In genomic region chr10:59432207-59432900, GRCh38 we compare ENCODE assay signal across 13 cellular contexts.
DNase-seq lines count a peak whose midpoint lies in the region; FAIRE-seq and TF ChIP-seq lines count a peak whose summit lies in the region.
"Had no signal": no experiment of that assay in that cellular context is flagged by ENCODE, and none has a peak within 500 bp of the region (broad histone marks: within the 10 kb centered on the region; RNA-seq: fewer than 3 reads in every experiment).

No MANE protein-coding gene starts in this region.

- H3K4me2 ChIP-seq in SK-N-SH = no peak overlapping the region

- no peaks in the 10 kb centered on the region for H3K36me3 ChIP-seq in SK-N-SH (replicated peaks in 1 of 2; ENCODE audit: control insufficient read depth in 1 of 2, insufficient read depth in 2 of 2, low read length in 1 of 2)

- H3K9me3 ChIP-seq in SK-N-SH = peaks cover 4% of the 10 kb centered on the region; the same call in 1 of the 2 replicates
- H3K9me3 ChIP-seq: body of pancreas had no signal

- FAIRE-seq in urothelium cell line (lab: Jason Lieb, UNC) = no peak
- FAIRE-seq: GM19239 had no signal

- no peaks in the 10 kb centered on the region for H3K27me3 ChIP-seq in SK-N-SH (ENCODE audit: insufficient read depth)
- H3K27me3 ChIP-seq: body of pancreas, dorsolateral prefrontal cortex had no signal

- H3K79me2 ChIP-seq in SK-N-SH (ENCODE audit: insufficient read depth) = no peaks in the 10 kb centered on the region

- peak; percentile 15 to 58; a peak in 1 of 4 replicates for TF ChIP-seq EP300 in SK-N-SH (IDR thresholded peaks at IDR 0.05; ENCODE audit: borderline replicate concordance in 1 of 2, low read depth in 1 of 2, low read length in 1 of 2)

- H4K20me1 ChIP-seq in SK-N-SH (ENCODE audit: insufficient read depth) = no peaks in the 10 kb centered on the region

- H3K9me2 ChIP-seq in SK-N-SH = 0 out of 2 replicates have a peak, but pooled peaks cover 5% of the 10 kb centered on the region

- H3K4me3 ChIP-seq in SK-N-SH (ENCODE audit: low read depth in 2 of 2, low read length in 1 of 2) (no peak overlapping the region), fibroblast of pulmonary artery (replicated peaks; ENCODE audit: low read depth, low read length) (no peak overlapping the region)
- H3K4me3 ChIP-seq: body of pancreas, dorsolateral prefrontal cortex had no signal

- no peak overlapping the region for H2AFZ ChIP-seq in SK-N-SH (ENCODE audit: low read depth)

- POLR2A ChIA-PET in SK-N-SH (lab: Yijun Ruan, JAX) = no interaction called here

- DNase-seq in NCI-H748 (lab: John Stamatoyannopoulos, UW; ENCODE audit: unreplicated experiment) (peak; percentile 14), NCI-H748 treated with DMSO at 0.1 percent for 48 hours (lab: John Stamatoyannopoulos, UW) (no peak), SK-N-SH (no peak), fibroblast of pulmonary artery (ENCODE audit: low read depth) (peak; percentile 41), urothelium cell line (ENCODE audit: low spot score) (peak; percentile 43), AG08396 (ENCODE audit: low spot score) (no peak), Ammon's horn (ENCODE audit: low spot score) (no peak), NCI-H2196 (lab: John Stamatoyannopoulos, UW; ENCODE audit: unreplicated experiment) (no peak)
- DNase-seq: activated gamma-delta T cell treated with Interleukin-2 at 50 U/mL for 16 hours, body of pancreas, dorsolateral prefrontal cortex, natural killer cell had no signal

- CTCF ChIA-PET in SK-N-SH (lab: Yijun Ruan, JAX) = no interaction called here

- H3F3A ChIP-seq in SK-N-SH (replicated peaks; ENCODE audit: insufficient read depth) = peaks cover 23% of the 10 kb centered on the region

- 55% methylated on average over 3 of the region's 3 CpGs for WGBS in SK-N-SH (ENCODE audit: low lambda C conversion rate)

- TF ChIP-seq CTCF in SK-N-SH (IDR thresholded peaks at IDR 0.05) (no peak), fibroblast of pulmonary artery (IDR thresholded peaks at IDR 0.05; ENCODE audit: low read length, missing control alignments) (no peak)

- H3K27ac ChIP-seq in SK-N-SH (ENCODE audit: low read depth in 2 of 2, low read length in 1 of 2) = peak overlapping the region in 1 of 2 experiments; percentile 92; a peak in 1 of 4 replicates
- H3K27ac ChIP-seq: body of pancreas, dorsolateral prefrontal cortex had no signal

- no peak for TF ChIP-seq RAD21 in SK-N-SH (IDR thresholded peaks at IDR 0.05; ENCODE audit: low read length)

- H3K9ac ChIP-seq in SK-N-SH = no peak overlapping the region

- H3K4me1 ChIP-seq in SK-N-SH (ENCODE audit: control insufficient read depth in 1 of 2, insufficient read depth in 2 of 2, low read depth in 1 of 2, low read length in 1 of 2) = peaks cover 12 to 39% of the 10 kb centered on the region in 2 experiments

TF ChIP-seq in SK-N-SH, 30 proteins besides CTCF, POLR2A, EP300 and RAD21:
- TF ChIP-seq FOXM1 (IDR thresholded peaks at IDR 0.05; ENCODE audit: low read depth) (0 out of 2 replicates have a peak, but pooled peaks have one; percentile 34), NFIC (IDR thresholded peaks at IDR 0.05; ENCODE audit: borderline replicate concordance) (peak; percentile 68), RCOR1 (IDR thresholded peaks at IDR 0.05; ENCODE audit: low read length) (no peak), FOSL2 (IDR thresholded peaks at IDR 0.05; ENCODE audit: borderline replicate concordance, low read depth) (peak; percentile 83), TCF12 (IDR thresholded peaks at IDR 0.05) (peak; percentile 64), EZH2phosphoT487 (IDR thresholded peaks at IDR 0.05; ENCODE audit: borderline replicate concordance, low read depth) (no peak), MXI1 (IDR thresholded peaks at IDR 0.05; ENCODE audit: low read depth, low read length) (no peak), MEF2A (IDR thresholded peaks at IDR 0.05; ENCODE audit: borderline replicate concordance, low read depth) (no peak), JUND (IDR thresholded peaks at IDR 0.05) (peak; percentile 72), TEAD4 (IDR thresholded peaks at IDR 0.05; ENCODE audit: borderline replicate concordance, insufficient read depth) (0 out of 2 replicates have a peak, but pooled peaks have one; percentile 40), RFX5 (IDR thresholded peaks at IDR 0.05; ENCODE audit: low read length) (no peak), ZBTB33 (IDR thresholded peaks at IDR 0.05; ENCODE audit: borderline replicate concordance, low read depth) (no peak), FOXJ3 (CRISPR knock-in tag; IDR thresholded peaks at IDR 0.05) (no peak), POLR2AphosphoS5 (IDR thresholded peaks at IDR 0.05; ENCODE audit: low read depth, low read length) (no peak), CHD2 (IDR thresholded peaks at IDR 0.05; ENCODE audit: low read length, partially characterized antibody) (no peak)
- TF ChIP-seq, protein P1, sequence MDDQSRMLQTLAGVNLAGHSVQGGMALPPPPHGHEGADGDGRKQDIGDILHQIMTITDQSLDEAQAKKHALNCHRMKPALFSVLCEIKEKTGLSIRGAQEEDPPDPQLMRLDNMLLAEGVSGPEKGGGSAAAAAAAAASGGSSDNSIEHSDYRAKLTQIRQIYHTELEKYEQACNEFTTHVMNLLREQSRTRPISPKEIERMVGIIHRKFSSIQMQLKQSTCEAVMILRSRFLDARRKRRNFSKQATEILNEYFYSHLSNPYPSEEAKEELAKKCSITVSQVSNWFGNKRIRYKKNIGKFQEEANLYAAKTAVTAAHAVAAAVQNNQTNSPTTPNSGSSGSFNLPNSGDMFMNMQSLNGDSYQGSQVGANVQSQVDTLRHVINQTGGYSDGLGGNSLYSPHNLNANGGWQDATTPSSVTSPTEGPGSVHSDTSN (IDR thresholded peaks at IDR 0.05) = peak; percentile 91
- TF ChIP-seq, protein P2, sequence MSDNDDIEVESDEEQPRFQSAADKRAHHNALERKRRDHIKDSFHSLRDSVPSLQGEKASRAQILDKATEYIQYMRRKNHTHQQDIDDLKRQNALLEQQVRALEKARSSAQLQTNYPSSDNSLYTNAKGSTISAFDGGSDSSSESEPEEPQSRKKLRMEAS (IDR thresholded peaks at IDR 0.05; ENCODE audit: low read depth) = no peak

Comparison
In these comparisons a context has a peak if more than half of its experiments do, and no peak if none do; other contexts are left out.
1. DNase-seq: peak in NCI-H748 (single experiment), fibroblast of pulmonary artery (single experiment) and urothelium cell line (single experiment); none in NCI-H748 treated with DMSO at 0.1 percent for 48 hours (single experiment), SK-N-SH (single experiment), AG08396 (single experiment), Ammon's horn (single experiment) and NCI-H2196 (single experiment).